ENCODE assay signal across 1 cellular context in the genomic region with DNA sequence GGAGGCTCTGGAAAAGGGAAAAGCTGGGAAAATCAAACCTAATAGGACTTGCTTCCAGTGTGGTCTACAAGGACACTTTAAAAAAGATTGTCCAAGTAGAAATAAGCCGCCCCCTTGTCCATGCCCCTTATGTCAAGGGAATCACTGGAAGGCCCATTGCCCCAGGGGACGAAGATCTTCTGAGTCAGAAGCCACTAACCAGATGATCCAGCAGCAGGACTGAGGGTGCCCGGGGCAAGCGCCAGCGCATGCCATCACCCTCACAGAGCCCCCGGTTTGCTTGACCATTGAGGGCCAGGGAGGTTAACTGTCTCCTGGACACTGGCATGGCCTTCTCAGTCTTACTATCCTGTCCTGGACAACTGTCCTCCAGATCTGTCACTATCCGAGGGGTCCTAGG.
DNase-seq lines count a peak whose midpoint lies in the region.
"Not testable (repeated sequence)": the region's sequence is repeated elsewhere in the genome, so short reads cannot be mapped to it uniquely, and the experiment has no call there.

No MANE protein-coding gene starts in this region.

- H2BK12ac ChIP-seq in trophoblast cell (ENCODE audit: low read length): not testable (repeated sequence)

- not testable (repeated sequence) for H3K36me3 ChIP-seq in trophoblast cell (ENCODE audit: control insufficient read depth in 1 of 2, insufficient read depth in 2 of 2, low read length in 2 of 2)

- H2AK5ac ChIP-seq in trophoblast cell (ENCODE audit: low read length): not testable (repeated sequence)

- peak; percentile 62 to 68 for DNase-seq in trophoblast cell

- not testable (repeated sequence) for H2AFZ ChIP-seq in trophoblast cell (ENCODE audit: insufficient read depth, low read length, poor library complexity)

- not testable (repeated sequence) for H3K4me2 ChIP-seq in trophoblast cell (ENCODE audit: low read length)

- not testable (repeated sequence) for H3K4me1 ChIP-seq in trophoblast cell (ENCODE audit: control insufficient read depth in 1 of 2, insufficient read depth in 2 of 2, low read length in 2 of 2)

- H3K27ac ChIP-seq in trophoblast cell (ENCODE audit: low read depth, low read length): not testable (repeated sequence)

- not testable (repeated sequence) for H4K91ac ChIP-seq in trophoblast cell (ENCODE audit: low read depth, low read length)

- not testable (repeated sequence) for H3K79me1 ChIP-seq in trophoblast cell (ENCODE audit: low read length)

- not testable (repeated sequence) for H4K12ac ChIP-seq in trophoblast cell (ENCODE audit: low read depth, low read length)

- not testable (repeated sequence) for H3K79me2 ChIP-seq in trophoblast cell (ENCODE audit: control insufficient read depth, insufficient read depth, low read length, poor library complexity)

- not testable (repeated sequence) for H3K4ac ChIP-seq in trophoblast cell (ENCODE audit: low read depth, low read length)

- not testable (repeated sequence) for H3K27me3 ChIP-seq in trophoblast cell (ENCODE audit: insufficient read depth, low read length)

- H3K18ac ChIP-seq in trophoblast cell (ENCODE audit: low read length): not testable (repeated sequence)

- not testable (repeated sequence) for H2BK5ac ChIP-seq in trophoblast cell (ENCODE audit: low read depth, low read length, poor library complexity)

- H3K14ac ChIP-seq in trophoblast cell (ENCODE audit: low read length): not testable (repeated sequence)

- not testable (repeated sequence) for H3K9ac ChIP-seq in trophoblast cell (ENCODE audit: low read length)

- H2BK120ac ChIP-seq in trophoblast cell (ENCODE audit: insufficient read depth, low read length, poor library complexity): not testable (repeated sequence)

- no CpG with 5 or more reads among the region's 7 CpGs for WGBS in trophoblast cell (ENCODE audit: extremely low coverage, insufficient coverage, insufficient read length)

- H3K9me3 ChIP-seq in trophoblast cell (ENCODE audit: insufficient read depth, low read depth, low read length): not testable (repeated sequence)

- not testable (repeated sequence) for H3K23ac ChIP-seq in trophoblast cell (ENCODE audit: low read length)

- not testable (repeated sequence) for H4K8ac ChIP-seq in trophoblast cell (ENCODE audit: low read depth, low read length)

- H3K4me3 ChIP-seq in trophoblast cell (ENCODE audit: low read depth, low read length): not testable (repeated sequence)
